In genomic region chr1:43664369-43664768, GRCh38 we compare ENCODE assay signal across 33 cellular contexts. TPM values are rescaled to one million over a fixed set of nuclear protein-coding genes. Genes with fewer than 3 reads are reported as not detected.
DNase-seq lines count a peak whose midpoint lies in the region; ATAC-seq, FAIRE-seq and TF ChIP-seq lines count a peak whose summit lies in the region.
"Had no signal": no experiment of that assay in that cellular context is flagged by ENCODE, and none has a peak within 500 bp of the region (broad histone marks: within the 10 kb centered on the region; RNA-seq: fewer than 3 reads in every experiment).

No MANE protein-coding gene starts in this region.

- peak overlapping the region; percentile 68 for H3K27ac Mint-ChIP-seq in activated CD4-positive, alpha-beta T cell treated with anti-CD3 and anti-CD28 coated beads, Interleukin-2, amount 10 ng/mL, durations not matched to agents 24 days and 14 days
- peak overlapping the region; percentile 21 for H3K27ac Mint-ChIP-seq in astrocyte (ENCODE audit: unreplicated experiment)
- H3K27ac Mint-ChIP-seq: dendritic cell treated with granulocyte-macrophage colony-stimulating factor and Interleukin-4, amounts not matched to agents 40 ng/mL and 50 ng/mL, for 4 days had no signal

- POLR2A ChIA-PET in GM10248 (lab: Yijun Ruan, JAX): interaction anchor here (2.6 kb wide), 1 partner anchor 14 kb away, joined by 9 read pairs; the partner anchor contains the start of gene KDM4A

- H3K9me3 Mint-ChIP-seq in activated CD4-positive, alpha-beta T cell treated with anti-CD3 and anti-CD28 coated beads, Interleukin-2, amount 10 ng/mL, durations not matched to agents 24 days and 14 days: no peaks in the 10 kb centered on the region
- no peaks in the 10 kb centered on the region for H3K9me3 Mint-ChIP-seq in astrocyte (ENCODE audit: unreplicated experiment)
- H3K9me3 Mint-ChIP-seq: dendritic cell treated with granulocyte-macrophage colony-stimulating factor and Interleukin-4, amounts not matched to agents 40 ng/mL and 50 ng/mL, for 4 days had no signal

- ATAC-seq in HG03097 (IDR thresholded peaks at IDR 0.05; ENCODE audit: low FRiP score, unreplicated experiment): no peak
- ATAC-seq: foreskin keratinocyte, HepG2, left ventricle myocardium superior, Panc1 had no signal

- no peaks in the 10 kb centered on the region for H3K9me2 ChIP-seq in Karpas-422 (replicated peaks; ENCODE audit: insufficient read depth, low read length)

- H2AFZ ChIP-seq in KMS-11 (ENCODE audit: low read depth) (no peak overlapping the region), astrocyte (ENCODE audit: low read depth, low read length) (no peak overlapping the region), Karpas-422 (ENCODE audit: low read length) (no peak overlapping the region)

- H3K4me1 Mint-ChIP-seq in activated CD4-positive, alpha-beta T cell treated with anti-CD3 and anti-CD28 coated beads, Interleukin-2, amount 10 ng/mL, durations not matched to agents 24 days and 14 days: peaks cover 12% of the 10 kb centered on the region
- H3K4me1 Mint-ChIP-seq in astrocyte (ENCODE audit: low read depth, unreplicated experiment): peaks cover 20% of the 10 kb centered on the region

- H3K36me3 Mint-ChIP-seq in activated CD4-positive, alpha-beta T cell treated with anti-CD3 and anti-CD28 coated beads, Interleukin-2, amount 10 ng/mL, durations not matched to agents 24 days and 14 days (ENCODE audit: low read depth): peaks cover 82% of the 10 kb centered on the region
- H3K36me3 Mint-ChIP-seq in astrocyte (ENCODE audit: low read depth, unreplicated experiment): peaks cover 46% of the 10 kb centered on the region

- H3K36me3 ChIP-seq in KMS-11 (ENCODE audit: insufficient read depth) (no peaks in the 10 kb centered on the region; the same call in 1 of the 2 replicates), astrocyte (ENCODE audit: insufficient read depth, low read length) (peaks cover 83% of the 10 kb centered on the region), Karpas-422 (ENCODE audit: insufficient read depth, low read length) (peaks cover 78% of the 10 kb centered on the region)

- H3K27me3 ChIP-seq in KMS-11 (ENCODE audit: insufficient read depth, low read depth) (no peaks in the 10 kb centered on the region), astrocyte (ENCODE audit: insufficient read depth, low read length) (no peaks in the 10 kb centered on the region), Karpas-422 (ENCODE audit: low read length) (no peaks in the 10 kb centered on the region)
- H3K27me3 ChIP-seq: esophagus squamous epithelium, foreskin keratinocyte, right atrium auricular region, stomach, tibial artery, vagina had no signal

- no peak for TF ChIP-seq CTCF in GM10248 (IDR thresholded peaks at IDR 0.05; ENCODE audit: control extremely low read depth, extremely low read depth, low read depth, missing control alignments)
- no peak for TF ChIP-seq CTCF in KMS-11 (conservative IDR thresholded peaks at IDR 0.05; ENCODE audit: low read depth, low read length)
- no peak for TF ChIP-seq CTCF in astrocyte (IDR thresholded peaks at IDR 0.05; ENCODE audit: insufficient read depth, low read depth, low read length)

- H3K27me3 Mint-ChIP-seq in activated CD4-positive, alpha-beta T cell treated with anti-CD3 and anti-CD28 coated beads, Interleukin-2, amount 10 ng/mL, durations not matched to agents 24 days and 14 days: no peaks in the 10 kb centered on the region
- H3K27me3 Mint-ChIP-seq in astrocyte (ENCODE audit: low read depth, unreplicated experiment): no peaks in the 10 kb centered on the region
- H3K27me3 Mint-ChIP-seq: dendritic cell treated with granulocyte-macrophage colony-stimulating factor and Interleukin-4, amounts not matched to agents 40 ng/mL and 50 ng/mL, for 4 days had no signal

- intact Hi-C loops in activated CD4-positive, alpha-beta T cell treated with anti-CD3 and anti-CD28 coated beads, Interleukin-2, amount 10 ng/mL, durations not matched to agents 24 days and 14 days (cut with micrococcal nuclease): no loop called here

- CTCF ChIA-PET in GM10248 (lab: Yijun Ruan, JAX): interaction anchor here (1.2 to 3.5 kb wide), 5 partner anchors 9 to 270 kb away, joined by 3 to 18 read pairs (median 8); partner anchors contain the start of genes ARTN and KDM4A

- no peaks in the 10 kb centered on the region for H3K9me3 ChIP-seq in astrocyte (ENCODE audit: insufficient read depth, low read depth, low read length)
- H3K9me3 ChIP-seq in Karpas-422 (ENCODE audit: low read length): no peaks in the 10 kb centered on the region
- H3K9me3 ChIP-seq: esophagus squamous epithelium, right atrium auricular region, stomach, tibial artery, vagina had no signal

- H3K79me2 ChIP-seq in KMS-11 (ENCODE audit: insufficient read depth, low read depth): no peaks in the 10 kb centered on the region
- H3K79me2 ChIP-seq in astrocyte (ENCODE audit: insufficient read depth, low read length): peaks cover 4% of the 10 kb centered on the region
- H3K79me2 ChIP-seq in Karpas-422 (ENCODE audit: low read length): peaks cover 17% of the 10 kb centered on the region; the same call in 1 of the 2 replicates

- H3K4me2 ChIP-seq in KMS-11 (peak overlapping the region; percentile 24), astrocyte (ENCODE audit: low read length) (no peak overlapping the region), Karpas-422 (ENCODE audit: low read depth, low read length, poor library complexity, severe bottlenecking) (no peak overlapping the region)

- peak overlapping the region; percentile 10; the same call in 1 of the 2 replicates for H3K27ac ChIP-seq in KMS-11
- no peak overlapping the region for H3K27ac ChIP-seq in astrocyte (ENCODE audit: low read depth, low read length)
- H3K27ac ChIP-seq in Karpas-422 (ENCODE audit: low read length): no peak overlapping the region
- H3K27ac ChIP-seq: C4-2B, esophagus squamous epithelium, foreskin keratinocyte, right atrium auricular region, stomach, tibial artery, vagina had no signal

- DNase-seq in activated CD4-positive, alpha-beta T cell treated with anti-CD3 and anti-CD28 coated beads, Interleukin-2, amount 10 ng/mL, durations not matched to agents 24 days and 14 days: no peak
- no peak for DNase-seq in activated CD4-positive, alpha-beta T cell treated with anti-CD3 and anti-CD28 coated beads, Interleukin-2, amount 50 U/mL, for 48 hours
- DNase-seq in GM10248 (ENCODE audit: extremely low spot score): peak; percentile 50
- DNase-seq in astrocyte (ENCODE audit: low read depth): no peak
- no peak for DNase-seq in Karpas-422
- DNase-seq in iPS-NIHi7 (ENCODE audit: extremely low spot score): no peak
- DNase-seq: activated CD4-positive, alpha-beta T cell treated with anti-CD3 and anti-CD28 coated beads for 1 hour; central memory CD4-positive, alpha-beta T cell; DMS79; esophagus squamous epithelium; foreskin keratinocyte; head of caudate nucleus; left ventricle myocardium superior; MV-4-11; NCI-H146; NCI-H446; NCI-H748 treated with DMSO at 0.1 percent for 48 hours; SHP77; small intestine; stomach; tibial artery had no signal

- H3K9ac ChIP-seq in KMS-11: no peak overlapping the region; the same call in 1 of the 2 replicates
- no peak overlapping the region for H3K9ac ChIP-seq in astrocyte (ENCODE audit: low read length)
- H3K9ac ChIP-seq in Karpas-422 (ENCODE audit: low read length): no peak overlapping the region

- no peak overlapping the region for H3K4me3 Mint-ChIP-seq in activated CD4-positive, alpha-beta T cell treated with anti-CD3 and anti-CD28 coated beads, Interleukin-2, amount 10 ng/mL, durations not matched to agents 24 days and 14 days
- H3K4me3 Mint-ChIP-seq in astrocyte (ENCODE audit: unreplicated experiment): no peak overlapping the region
- H3K4me3 Mint-ChIP-seq: dendritic cell treated with granulocyte-macrophage colony-stimulating factor and Interleukin-4, amounts not matched to agents 40 ng/mL and 50 ng/mL, for 4 days had no signal

- H3K4me1 ChIP-seq in KMS-11 (ENCODE audit: low read depth, poor library complexity, severe bottlenecking) (peaks cover 34% of the 10 kb centered on the region), astrocyte (ENCODE audit: insufficient read depth, low read length) (peaks cover 11% of the 10 kb centered on the region), Karpas-422 (ENCODE audit: low read length) (no peaks in the 10 kb centered on the region)
- H3K4me1 ChIP-seq: right atrium auricular region, stomach, tibial artery had no signal

- H4K20me1 ChIP-seq in KMS-11 (ENCODE audit: insufficient read depth) (no peaks in the 10 kb centered on the region), astrocyte (ENCODE audit: insufficient read depth, low read length) (peaks cover 55% of the 10 kb centered on the region), Karpas-422 (ENCODE audit: insufficient read depth, low read depth, low read length) (peaks cover 5% of the 10 kb centered on the region; the same call in 1 of the 2 replicates)

- H3K4me3 ChIP-seq in KMS-11 (IDR thresholded peaks at IDR 0.05; ENCODE audit: insufficient read depth, low read depth, low read length) (no peak overlapping the region), astrocyte (ENCODE audit: insufficient read depth, low read depth, low read length) (no peak overlapping the region), Karpas-422 (ENCODE audit: low read length) (no peak overlapping the region)
- H3K4me3 ChIP-seq: esophagus squamous epithelium, right atrium auricular region, stomach, tibial artery, vagina had no signal

- FAIRE-seq in astrocyte (lab: Jason Lieb, UNC): no peak
- FAIRE-seq: endometrium, G401.6, H54, HepG2, keratinocyte, small intestine had no signal

RNA-seq across cellular contexts. Expression of gene KDM4A, which starts 14.4 kb away (rescaled TPM):
- total RNA-seq in activated CD4-positive, alpha-beta T cell treated with anti-CD3 and anti-CD28 coated beads, Interleukin-2, amount 10 ng/mL, durations not matched to agents 24 days and 14 days: 25.3 and 27.0 TPM in 2 replicates
- total RNA-seq in astrocyte: 93.5 and 97.5 TPM in 2 replicates
- 34.5 and 35.5 TPM in 2 replicates for total RNA-seq in Karpas-422 (2014; rRNA removed; shearing (Covaris generic); ENCODE audit: low replicate concordance)

RNA-seq across cellular contexts. Expression of gene ST3GAL3, which starts 43.0 kb away (rescaled TPM):
- 18.1 and 20.7 TPM in 2 replicates for total RNA-seq in activated CD4-positive, alpha-beta T cell treated with anti-CD3 and anti-CD28 coated beads, Interleukin-2, amount 10 ng/mL, durations not matched to agents 24 days and 14 days
- total RNA-seq in astrocyte: 11.4 and 13.9 TPM in 2 replicates
- 19.4 and 33.1 TPM in 2 replicates for total RNA-seq in Karpas-422 (2014; rRNA removed; shearing (Covaris generic); ENCODE audit: low replicate concordance)
